ENCODE assay signal across 8 cellular contexts in genomic region chr15:85331666-85332261, GRCh38. TPM values are rescaled to one million over a fixed set of nuclear protein-coding genes. Genes with fewer than 3 reads are reported as not detected.
DNase-seq lines count a peak whose midpoint lies in the region; ATAC-seq, FAIRE-seq and TF ChIP-seq lines count a peak whose summit lies in the region.

No MANE protein-coding gene starts in this region.

- H3K4me3 Mint-ChIP-seq in stimulated activated naive B cell treated with anti-CD40 and anti-IgM and Interleukin-4, amounts not matched to agents 10 μg/mL and 1 μg/mL and 100 μg/mL, for 72 hours = peak overlapping the region; percentile 94 to 97

- no peak for TF ChIP-seq CTCF in heart left ventricle (IDR thresholded peaks at IDR 0.05)

- peaks cover 6 to 67% (median 40%) of the 10 kb centered on the region in 12 donors for H3K4me1 ChIP-seq in heart left ventricle

- peaks cover 50 to 65% of the 10 kb centered on the region in 2 donors for H3K4me1 Mint-ChIP-seq in stimulated activated naive B cell treated with anti-CD40 and anti-IgM and Interleukin-4, amounts not matched to agents 10 μg/mL and 1 μg/mL and 100 μg/mL, for 72 hours

- intact Hi-C loops in heart left ventricle (cut with DNase I) (loop anchor here in 9 of 10 donors (2.0 to 10.0 kb wide), 15 partner anchors 46 to 373 kb away; partner anchors contain the start of gene AKAP13 (in 4 of the 9)), posterior cingulate gyrus (cut with DNase I) (no loop called here)

- no peaks in the 10 kb centered on the region for H3K36me3 ChIP-seq in heart left ventricle

- no peaks in the 10 kb centered on the region for H3K27me3 ChIP-seq in heart left ventricle

- no peak for TF ChIP-seq POLR2A in heart left ventricle (IDR thresholded peaks at IDR 0.05)

- H3K27ac ChIP-seq in heart left ventricle = peak overlapping the region; percentile 84 to 97 (median 92)

- peak; percentile 28 for DNase-seq in RCC 7860 (ENCODE audit: low spot score)
- no peak for DNase-seq in heart left ventricle
- DNase-seq in stimulated activated naive B cell treated with anti-CD40 and anti-IgM and Interleukin-4, amounts not matched to agents 10 μg/mL and 1 μg/mL and 100 μg/mL, for 72 hours = peak; percentile 39
- DNase-seq in posterior cingulate gyrus = no peak
- DNase-seq in SHP77 (lab: John Stamatoyannopoulos, UW) = no peak
- DNase-seq in SW480 (ENCODE audit: low spot score) = no peak
- DNase-seq in stimulated activated CD4-positive, alpha-beta T cell treated with anti-CD3 and anti-CD28 coated beads, Interleukin-2, amount 100 ng/mL, for 48 hours = no peak

- WGBS in heart left ventricle, 4 donors = 68 to 80% (median 71%) methylated on average over 8 of the region's 8 CpGs

- no peaks in the 10 kb centered on the region for H3K9me3 ChIP-seq in heart left ventricle

- no peaks in the 10 kb centered on the region for H3K27me3 Mint-ChIP-seq in stimulated activated naive B cell treated with anti-CD40 and anti-IgM and Interleukin-4, amounts not matched to agents 10 μg/mL and 1 μg/mL and 100 μg/mL, for 72 hours

- H3K4me3 ChIP-seq in heart left ventricle = peak overlapping the region in 4 of 12 donors; percentile 8 to 18 (median 16)

- no peaks in the 10 kb centered on the region for H3K9me3 Mint-ChIP-seq in stimulated activated naive B cell treated with anti-CD40 and anti-IgM and Interleukin-4, amounts not matched to agents 10 μg/mL and 1 μg/mL and 100 μg/mL, for 72 hours

- no peak for FAIRE-seq in RCC 7860 (lab: Jason Lieb, UNC)

- H3K27ac Mint-ChIP-seq in stimulated activated naive B cell treated with anti-CD40 and anti-IgM and Interleukin-4, amounts not matched to agents 10 μg/mL and 1 μg/mL and 100 μg/mL, for 72 hours = peak overlapping the region; percentile 99

- ATAC-seq in GM19372 (IDR thresholded peaks at IDR 0.05; ENCODE audit: low read depth, unreplicated experiment) (peak; percentile 6), heart left ventricle (peak in 3 of 4 donors; percentile 0 to 2 (median 1))
- peak; percentile 11 to 15 for ATAC-seq in stimulated activated naive B cell treated with anti-CD40 and anti-IgM and Interleukin-4, amounts not matched to agents 10 μg/mL and 1 μg/mL and 100 μg/mL, for 72 hours (replicated peaks)

- peaks cover 0 to 4% of the 10 kb centered on the region in 2 donors for H3K36me3 Mint-ChIP-seq in stimulated activated naive B cell treated with anti-CD40 and anti-IgM and Interleukin-4, amounts not matched to agents 10 μg/mL and 1 μg/mL and 100 μg/mL, for 72 hours

RNA-seq across cellular contexts. Expression of gene AKAP13, which starts 48.6 kb away (rescaled TPM):
- 100 to 1,000 TPM; 259 to 598 (median 357) TPM for total RNA-seq in heart left ventricle
- polyA plus RNA-seq in heart left ventricle = 100 to 1,000 TPM; 124 to 169 TPM

Comparison
In these comparisons a context has a peak if more than half of its experiments do, and no peak if none do; other contexts are left out.
1. DNase-seq: peak in RCC 7860 (single experiment) and stimulated activated naive B cell treated with anti-CD40 and anti-IgM and Interleukin-4, amounts not matched to agents 10 μg/mL and 1 μg/mL and 100 μg/mL, for 72 hours (single experiment); none in heart left ventricle (0 of 5), posterior cingulate gyrus (0 of 10), SHP77 (0 of 2), SW480 (single experiment) and stimulated activated CD4-positive, alpha-beta T cell treated with anti-CD3 and anti-CD28 coated beads, Interleukin-2, amount 100 ng/mL, for 48 hours (0 of 2).
2. Peak in every context shown above with its lines, with median percentiles within 50 percentile points of each other: ATAC-seq.